Comparison of ENCODE assay signal across 9 cellular contexts in the genomic region with DNA sequence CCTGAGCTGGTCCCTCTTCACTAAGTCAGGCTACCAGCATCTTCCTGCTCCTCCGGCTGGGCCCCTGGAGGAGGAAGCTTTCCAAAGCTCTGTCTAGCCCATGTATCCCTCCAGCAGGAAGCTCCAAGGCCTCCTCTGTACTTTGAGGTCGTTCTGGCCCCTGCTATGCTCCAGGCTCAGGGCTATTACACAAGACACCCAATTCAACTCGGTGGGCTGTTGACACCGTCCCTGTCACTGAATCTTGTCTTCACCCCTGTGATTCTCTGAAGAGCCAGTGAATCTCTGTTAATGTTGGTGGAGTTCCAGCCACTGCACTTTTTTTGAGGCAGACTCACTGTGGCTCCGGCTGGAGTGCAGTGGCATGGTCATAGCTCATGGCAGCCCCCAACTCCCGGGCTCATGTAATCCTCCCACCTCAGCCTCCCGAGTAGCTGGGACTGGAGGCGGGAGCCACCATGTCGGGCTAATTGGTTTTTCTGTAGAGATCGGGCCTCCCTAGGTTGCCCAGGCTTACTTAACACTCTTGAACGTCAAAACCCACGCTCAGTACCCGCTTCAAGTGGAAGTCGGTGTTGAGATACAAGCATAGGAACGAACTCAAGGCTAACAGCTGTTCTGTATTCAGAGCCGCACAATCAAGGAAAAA. TPM values are rescaled to one million over a fixed set of nuclear protein-coding genes. Genes with fewer than 3 reads are reported as not detected.
DNase-seq lines count a peak whose midpoint lies in the region; ATAC-seq, FAIRE-seq and TF ChIP-seq lines count a peak whose summit lies in the region.
"Had no signal": no experiment of that assay in that cellular context is flagged by ENCODE, and none has a peak within 500 bp of the region (broad histone marks: within the 10 kb centered on the region; RNA-seq: fewer than 3 reads in every experiment).

No MANE protein-coding gene starts in this region.

- no peaks in the 10 kb centered on the region for H4K20me1 ChIP-seq in keratinocyte (ENCODE audit: control insufficient read depth, extremely low read depth, insufficient read depth, low read length)

- peak overlapping the region; percentile 91 for H3K4me2 ChIP-seq in keratinocyte (ENCODE audit: control insufficient read depth, extremely low read depth, insufficient read depth, low read depth, low read length)

- no peaks in the 10 kb centered on the region for H3K9me1 ChIP-seq in keratinocyte (ENCODE audit: control insufficient read depth, extremely low read depth, insufficient read depth, low read length)

- H3K4me1 Mint-ChIP-seq in activated naive CD4-positive, alpha-beta T cell treated with anti-CD3 and anti-CD28 coated beads, Interleukin-2, amount 10 ng/mL, durations not matched to agents 7 days and 5 days: peaks cover 50% of the 10 kb centered on the region
- H3K4me1 Mint-ChIP-seq in activated T-helper 1 cell treated with anti-CD3 and anti-CD28 coated beads, Interleukin-12 subunit alpha, Interleukin-12 subunit beta, Interleukin-2, Interleukin-4 antibody, amounts not matched to agents 30 ng/mL and 10 ng/mL and 1 ng/mL, durations not matched to agents 14 hours and 24 hours and 36 hours (ENCODE audit: low read depth): peaks cover 43% of the 10 kb centered on the region

- peaks cover 4% of the 10 kb centered on the region for H3K27me3 Mint-ChIP-seq in activated naive CD4-positive, alpha-beta T cell treated with anti-CD3 and anti-CD28 coated beads, Interleukin-2, amount 10 ng/mL, durations not matched to agents 7 days and 5 days
- no peaks in the 10 kb centered on the region for H3K27me3 Mint-ChIP-seq in activated T-helper 1 cell treated with anti-CD3 and anti-CD28 coated beads, Interleukin-12 subunit alpha, Interleukin-12 subunit beta, Interleukin-2, Interleukin-4 antibody, amounts not matched to agents 30 ng/mL and 10 ng/mL and 1 ng/mL, durations not matched to agents 14 hours and 24 hours and 36 hours (ENCODE audit: insufficient read depth)

- CTCF ChIA-PET in activated naive CD4-positive, alpha-beta T cell treated with anti-CD3 and anti-CD28 coated beads, Interleukin-2, amount 10 ng/mL, durations not matched to agents 7 days and 5 days (lab: Charles Lee): interaction anchor here (0.6 to 3.6 kb wide), 14 partner anchors 11 to 259 kb away, joined by 3 to 32 read pairs (median 5); partner anchors contain the start of genes ELL, FKBP8, KXD1 and UBA52

- peak overlapping the region; percentile 97 for H3K27ac Mint-ChIP-seq in activated naive CD4-positive, alpha-beta T cell treated with anti-CD3 and anti-CD28 coated beads, Interleukin-2, amount 10 ng/mL, durations not matched to agents 7 days and 5 days
- H3K27ac Mint-ChIP-seq in activated T-helper 1 cell treated with anti-CD3 and anti-CD28 coated beads, Interleukin-12 subunit alpha, Interleukin-12 subunit beta, Interleukin-2, Interleukin-4 antibody, amounts not matched to agents 30 ng/mL and 10 ng/mL and 1 ng/mL, durations not matched to agents 14 hours and 24 hours and 36 hours: peak overlapping the region; percentile 90

- DNase-seq in activated naive CD4-positive, alpha-beta T cell treated with anti-CD3 and anti-CD28 coated beads, Interleukin-2, amount 10 ng/mL, durations not matched to agents 7 days and 5 days: no peak
- DNase-seq in activated naive CD4-positive, alpha-beta T cell (lab: John Stamatoyannopoulos, UW): no peak
- no peak for DNase-seq in activated T-helper 1 cell treated with anti-CD3 and anti-CD28 coated beads, Interleukin-12 subunit alpha, Interleukin-12 subunit beta, Interleukin-2, Interleukin-4 antibody, amounts not matched to agents 30 ng/mL and 10 ng/mL and 1 ng/mL, durations not matched to agents 14 hours and 24 hours and 36 hours (ENCODE audit: low spot score)
- DNase-seq in keratinocyte (ENCODE audit: low read depth, low spot score) (no peak), sciatic nerve (ENCODE audit: low spot score) (no peak), G401 (ENCODE audit: low spot score) (no peak)

- TF ChIP-seq CTCF in keratinocyte (optimal IDR thresholded peaks at IDR 0.05 in 1 of 3, IDR thresholded peaks at IDR 0.05 in 1 of 3, conservative IDR thresholded peaks at IDR 0.05 in 1 of 3; ENCODE audit: extremely low read depth in 1 of 3, insufficient read depth in 2 of 3, low read length in 3 of 3): no peak

- H3K79me2 ChIP-seq in keratinocyte (ENCODE audit: control insufficient read depth, insufficient read depth, low read length): peaks cover 9% of the 10 kb centered on the region

- peak overlapping the region; percentile 74 to 94 (median 84) for H3K4me3 ChIP-seq in keratinocyte (ENCODE audit: control insufficient read depth in 2 of 3, extremely low read depth in 1 of 3, insufficient read depth in 2 of 3, low read depth in 1 of 3, low read length in 3 of 3)
- peak overlapping the region; percentile 88 for H3K4me3 ChIP-seq in thymus (ENCODE audit: low read length)

- WGBS in thymus: 39% methylated on average over 16 of the region's 16 CpGs

- H3K9me3 ChIP-seq in keratinocyte (ENCODE audit: control insufficient read depth, low read depth, low read length) (no peaks in the 10 kb centered on the region), thymus (ENCODE audit: control insufficient read depth) (no peaks in the 10 kb centered on the region)

- in situ Hi-C loops in G401 (cut with HindIII; ENCODE audit: low sequenced_read_pairs): no loop called here

- H3K27ac ChIP-seq in keratinocyte (ENCODE audit: control insufficient read depth, insufficient read depth, low read length): no peak overlapping the region
- H3K27ac ChIP-seq in thymus (ENCODE audit: low read depth): peak overlapping the region; percentile 99

- no peak for FAIRE-seq in keratinocyte (lab: Jason Lieb, UNC)

- H3K4me1 ChIP-seq in keratinocyte (ENCODE audit: control insufficient read depth, extremely low read depth, insufficient read depth, low read length) (peaks cover 9% of the 10 kb centered on the region), thymus (ENCODE audit: control insufficient read depth, insufficient read depth, low read length) (peaks cover 13% of the 10 kb centered on the region)

- no peaks in the 10 kb centered on the region for H3K9me3 Mint-ChIP-seq in activated naive CD4-positive, alpha-beta T cell treated with anti-CD3 and anti-CD28 coated beads, Interleukin-2, amount 10 ng/mL, durations not matched to agents 7 days and 5 days
- H3K9me3 Mint-ChIP-seq in activated T-helper 1 cell treated with anti-CD3 and anti-CD28 coated beads, Interleukin-12 subunit alpha, Interleukin-12 subunit beta, Interleukin-2, Interleukin-4 antibody, amounts not matched to agents 30 ng/mL and 10 ng/mL and 1 ng/mL, durations not matched to agents 14 hours and 24 hours and 36 hours: no peaks in the 10 kb centered on the region

- peak overlapping the region; percentile 77 for H3K4me3 Mint-ChIP-seq in activated naive CD4-positive, alpha-beta T cell treated with anti-CD3 and anti-CD28 coated beads, Interleukin-2, amount 10 ng/mL, durations not matched to agents 7 days and 5 days
- peak overlapping the region; percentile 90 for H3K4me3 Mint-ChIP-seq in activated T-helper 1 cell treated with anti-CD3 and anti-CD28 coated beads, Interleukin-12 subunit alpha, Interleukin-12 subunit beta, Interleukin-2, Interleukin-4 antibody, amounts not matched to agents 30 ng/mL and 10 ng/mL and 1 ng/mL, durations not matched to agents 14 hours and 24 hours and 36 hours

- dilution Hi-C loops in keratinocyte (cut with MboI; ENCODE audit: extremely low pct_ligation_motif_present, low sequenced_read_pairs): no loop called here

- H3K36me3 Mint-ChIP-seq in activated naive CD4-positive, alpha-beta T cell treated with anti-CD3 and anti-CD28 coated beads, Interleukin-2, amount 10 ng/mL, durations not matched to agents 7 days and 5 days: peaks cover 14% of the 10 kb centered on the region
- H3K36me3 Mint-ChIP-seq in activated T-helper 1 cell treated with anti-CD3 and anti-CD28 coated beads, Interleukin-12 subunit alpha, Interleukin-12 subunit beta, Interleukin-2, Interleukin-4 antibody, amounts not matched to agents 30 ng/mL and 10 ng/mL and 1 ng/mL, durations not matched to agents 14 hours and 24 hours and 36 hours (ENCODE audit: low read depth): peaks cover 18% of the 10 kb centered on the region

- intact Hi-C loops in activated T-helper 1 cell treated with anti-CD3 and anti-CD28 coated beads, Interleukin-12 subunit alpha, Interleukin-12 subunit beta, Interleukin-2, Interleukin-4 antibody, amounts not matched to agents 30 ng/mL and 10 ng/mL and 1 ng/mL, durations not matched to agents 14 hours and 24 hours and 36 hours (cut with micrococcal nuclease): loop anchor here (1.0 to 5.0 kb wide), 7 partner anchors 17 to 331 kb away; partner anchors contain the start of genes COPE, CRTC1, DDX49 and ELL
- intact Hi-C loops in sciatic nerve (cut with DNase I): no loop called here

- H3K27me3 ChIP-seq in keratinocyte (ENCODE audit: control insufficient read depth, extremely low read depth, insufficient read depth, low read length) (no peaks in the 10 kb centered on the region), thymus (ENCODE audit: control insufficient read depth, insufficient read depth) (no peaks in the 10 kb centered on the region)

- ATAC-seq in GM21515 (IDR thresholded peaks at IDR 0.05; ENCODE audit: unreplicated experiment): no peak
- no peak for ATAC-seq in sciatic nerve

- H3K36me3 ChIP-seq in keratinocyte (ENCODE audit: control insufficient read depth in 2 of 2, extremely low read depth in 1 of 2, insufficient read depth in 2 of 2, low read length in 2 of 2) (peaks cover 5 to 8% of the 10 kb centered on the region in 2 experiments), thymus (ENCODE audit: control insufficient read depth, insufficient read depth) (peaks cover 10% of the 10 kb centered on the region)

- H3K9ac ChIP-seq in keratinocyte (ENCODE audit: control insufficient read depth, extremely low read depth, insufficient read depth, low read length): peak overlapping the region; percentile 72

- H2AFZ ChIP-seq in keratinocyte (ENCODE audit: control insufficient read depth, low read length): peak overlapping the region; percentile 38

RNA-seq across cellular contexts. Expression of gene REX1BD, which starts 0.5 kb away (rescaled TPM):
- total RNA-seq in activated T-helper 1 cell treated with anti-CD3 and anti-CD28 coated beads, Interleukin-12 subunit alpha, Interleukin-12 subunit beta, Interleukin-2, Interleukin-4 antibody, amounts not matched to agents 30 ng/mL and 10 ng/mL and 1 ng/mL, durations not matched to agents 14 hours and 24 hours and 36 hours: 134 and 135 TPM in 2 replicates
- 29.5 to 36.9 TPM (median 31.9 TPM) in 3 replicates for polyA plus RNA-seq in keratinocyte
- polyA plus RNA-seq in keratinocyte (2011; ENCODE audit: low read depth): 10.8 TPM
- polyA plus RNA-seq in keratinocyte (2011; cell fraction: cytosol; rRNA removed): 5.6 and 30.0 TPM in 2 replicates
- 49.9 and 53.2 TPM in 2 replicates for polyA plus RNA-seq in keratinocyte (2011; cell fraction: nucleus; rRNA removed)
- polyA plus RNA-seq in keratinocyte (2012; ENCODE audit: low replicate concordance): 23.0 and 72.1 TPM in 2 replicates
- polyA minus RNA-seq in keratinocyte: 1.7 to 4.6 TPM (median 2.8 TPM) in 3 replicates
- 23.8 TPM for polyA minus RNA-seq in keratinocyte (2011; cell fraction: cytosol; rRNA and poly(A)+ RNA removed)
- 5.7 and 6.3 TPM in 2 replicates for polyA minus RNA-seq in keratinocyte (2011; cell fraction: nucleus; rRNA and poly(A)+ RNA removed)
- polyA plus RNA-seq in thymus: 104 TPM
- total RNA-seq in sciatic nerve: 58.1 TPM
- 50.0 and 100 TPM in 2 replicates for total RNA-seq in G401 (2014; rRNA removed; shearing (Covaris generic))

RNA-seq across cellular contexts. Expression of gene UBA52, which starts 16.4 kb away (rescaled TPM):
- 1,472 and 1,500 TPM in 2 replicates for total RNA-seq in activated T-helper 1 cell treated with anti-CD3 and anti-CD28 coated beads, Interleukin-12 subunit alpha, Interleukin-12 subunit beta, Interleukin-2, Interleukin-4 antibody, amounts not matched to agents 30 ng/mL and 10 ng/mL and 1 ng/mL, durations not matched to agents 14 hours and 24 hours and 36 hours
- 1,376 to 2,465 TPM (median 1,831 TPM) in 3 replicates for polyA plus RNA-seq in keratinocyte
- polyA plus RNA-seq in keratinocyte (2011; ENCODE audit: low read depth): 216 TPM
- 2,363 and 2,845 TPM in 2 replicates for polyA plus RNA-seq in keratinocyte (2011; cell fraction: cytosol; rRNA removed)
- polyA plus RNA-seq in keratinocyte (2011; cell fraction: nucleus; rRNA removed): 509 and 673 TPM in 2 replicates
- polyA plus RNA-seq in keratinocyte (2012; ENCODE audit: low replicate concordance): 2,069 and 2,114 TPM in 2 replicates
- 1,899 to 3,393 TPM (median 2,443 TPM) in 3 replicates for polyA minus RNA-seq in keratinocyte
- 1,175 TPM for polyA minus RNA-seq in keratinocyte (2011; cell fraction: cytosol; rRNA and poly(A)+ RNA removed)
- polyA minus RNA-seq in keratinocyte (2011; cell fraction: nucleus; rRNA and poly(A)+ RNA removed): 197 and 227 TPM in 2 replicates
- 1,270 TPM for polyA plus RNA-seq in thymus
- total RNA-seq in sciatic nerve: 779 TPM
- 833 and 855 TPM in 2 replicates for total RNA-seq in G401 (2014; rRNA removed; shearing (Covaris generic))

RNA-seq across cellular contexts. Expression of gene CRLF1, which starts 18.5 kb away (rescaled TPM):
- not detected in 2 replicates for total RNA-seq in activated T-helper 1 cell treated with anti-CD3 and anti-CD28 coated beads, Interleukin-12 subunit alpha, Interleukin-12 subunit beta, Interleukin-2, Interleukin-4 antibody, amounts not matched to agents 30 ng/mL and 10 ng/mL and 1 ng/mL, durations not matched to agents 14 hours and 24 hours and 36 hours
- polyA plus RNA-seq in keratinocyte: 0.20 to 1.5 TPM (median 0.98 TPM) in 3 replicates
- polyA plus RNA-seq in keratinocyte (2011; ENCODE audit: low read depth): 0.59 TPM
- 0.63 and 3.2 TPM in 2 replicates for polyA plus RNA-seq in keratinocyte (2011; cell fraction: cytosol; rRNA removed)
- 4.6 and 5.5 TPM in 2 replicates for polyA plus RNA-seq in keratinocyte (2011; cell fraction: nucleus; rRNA removed)
- 4.7 and 7.5 TPM in 2 replicates for polyA plus RNA-seq in keratinocyte (2012; ENCODE audit: low replicate concordance)
- polyA minus RNA-seq in keratinocyte: 1.2 TPM in 1 of 3 replicates, not detected in the others
- 9.6 TPM for polyA minus RNA-seq in keratinocyte (2011; cell fraction: cytosol; rRNA and poly(A)+ RNA removed)
- polyA minus RNA-seq in keratinocyte (2011; cell fraction: nucleus; rRNA and poly(A)+ RNA removed): 2.4 and 2.6 TPM in 2 replicates
- polyA plus RNA-seq in thymus: 17.9 TPM
- 4.5 TPM for total RNA-seq in sciatic nerve
- total RNA-seq in G401 (2014; rRNA removed; shearing (Covaris generic)): 148 and 169 TPM in 2 replicates

RNA-seq across cellular contexts. Expression of gene TMEM59L, which starts 24.6 kb away (rescaled TPM):
- 0.10 and 0.17 TPM in 2 replicates for total RNA-seq in activated T-helper 1 cell treated with anti-CD3 and anti-CD28 coated beads, Interleukin-12 subunit alpha, Interleukin-12 subunit beta, Interleukin-2, Interleukin-4 antibody, amounts not matched to agents 30 ng/mL and 10 ng/mL and 1 ng/mL, durations not matched to agents 14 hours and 24 hours and 36 hours
- polyA plus RNA-seq in keratinocyte: 0.06 to 0.19 TPM in 2 of 3 replicates, not detected in the other
- polyA plus RNA-seq in keratinocyte (2011; ENCODE audit: low read depth): 0.22 TPM
- not detected in 2 replicates for polyA plus RNA-seq in keratinocyte (2011; cell fraction: cytosol; rRNA removed)
- 0.25 and 0.57 TPM in 2 replicates for polyA plus RNA-seq in keratinocyte (2011; cell fraction: nucleus; rRNA removed)
- polyA plus RNA-seq in keratinocyte (2012; ENCODE audit: low replicate concordance): 0.28 and 0.41 TPM in 2 replicates
- polyA minus RNA-seq in keratinocyte: not detected in 3 replicates
- not detected for polyA minus RNA-seq in keratinocyte (2011; cell fraction: cytosol; rRNA and poly(A)+ RNA removed)
- polyA minus RNA-seq in keratinocyte (2011; cell fraction: nucleus; rRNA and poly(A)+ RNA removed): not detected in 2 replicates
- 0.96 TPM for polyA plus RNA-seq in thymus
- 1.2 TPM for total RNA-seq in sciatic nerve
- 2.5 and 4.1 TPM in 2 replicates for total RNA-seq in G401 (2014; rRNA removed; shearing (Covaris generic))
- total RNA-seq: dermis microvascular lymphatic vessel endothelial cell had no signal

RNA-seq across cellular contexts. Expression of gene KXD1, which starts 30.4 kb away (rescaled TPM):
- total RNA-seq in activated T-helper 1 cell treated with anti-CD3 and anti-CD28 coated beads, Interleukin-12 subunit alpha, Interleukin-12 subunit beta, Interleukin-2, Interleukin-4 antibody, amounts not matched to agents 30 ng/mL and 10 ng/mL and 1 ng/mL, durations not matched to agents 14 hours and 24 hours and 36 hours: 128 and 133 TPM in 2 replicates
- 94.6 to 129 TPM (median 119 TPM) in 3 replicates for polyA plus RNA-seq in keratinocyte
- 40.3 TPM for polyA plus RNA-seq in keratinocyte (2011; ENCODE audit: low read depth)
- polyA plus RNA-seq in keratinocyte (2011; cell fraction: cytosol; rRNA removed): 110 and 173 TPM in 2 replicates
- 65.5 and 87.8 TPM in 2 replicates for polyA plus RNA-seq in keratinocyte (2011; cell fraction: nucleus; rRNA removed)
- 62.9 and 123 TPM in 2 replicates for polyA plus RNA-seq in keratinocyte (2012; ENCODE audit: low replicate concordance)
- 99.7 to 166 TPM (median 102 TPM) in 3 replicates for polyA minus RNA-seq in keratinocyte
- 137 TPM for polyA minus RNA-seq in keratinocyte (2011; cell fraction: cytosol; rRNA and poly(A)+ RNA removed)
- polyA minus RNA-seq in keratinocyte (2011; cell fraction: nucleus; rRNA and poly(A)+ RNA removed): 18.9 and 20.4 TPM in 2 replicates
- 81.9 TPM for polyA plus RNA-seq in thymus
- 97.2 TPM for total RNA-seq in sciatic nerve
- total RNA-seq in G401 (2014; rRNA removed; shearing (Covaris generic)): 84.9 and 95.9 TPM in 2 replicates

Comparison
In these comparisons a context has a peak if more than half of its experiments do, and no peak if none do; other contexts are left out.
1. RNA of gene CRLF1, which starts 18.5 kb away (total RNA-seq): 148 to 169 TPM in G401; 4.5 TPM in sciatic nerve (single experiment) and not detected in activated T-helper 1 cell treated with anti-CD3 and anti-CD28 coated beads, Interleukin-12 subunit alpha, Interleukin-12 subunit beta, Interleukin-2, Interleukin-4 antibody, amounts not matched to agents 30 ng/mL and 10 ng/mL and 1 ng/mL, durations not matched to agents 14 hours and 24 hours and 36 hours; every median in the first group is over 10 times any median in the second.